Comparison of ENCODE assay signal across 22 cellular contexts in the genomic region with DNA sequence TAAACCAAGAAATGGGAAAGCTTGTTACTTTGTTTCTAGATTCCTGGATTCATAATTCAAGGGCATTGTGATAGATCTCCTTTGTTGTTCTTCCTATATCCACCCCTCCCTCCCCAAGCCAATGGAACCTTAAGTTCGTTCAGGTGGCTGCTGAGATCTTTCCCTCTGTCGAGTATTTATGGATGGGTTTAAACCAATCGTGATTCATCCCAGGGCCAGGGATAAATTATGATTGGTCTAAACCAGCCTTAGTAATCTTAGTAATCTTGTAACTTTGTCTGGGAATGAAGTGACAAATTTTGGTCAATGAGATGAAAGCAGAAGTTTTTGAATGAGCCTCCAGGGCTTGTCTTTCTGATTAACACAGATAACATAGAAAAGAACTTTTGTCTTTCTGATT.
"Had no signal": no experiment of that assay in that cellular context is flagged by ENCODE, and none has a peak within 500 bp of the region (broad histone marks: within the 10 kb centered on the region; RNA-seq: fewer than 3 reads in every experiment).

No MANE protein-coding gene starts in this region.

- H3K4me1 ChIP-seq: gastroesophageal sphincter, left ventricle myocardium inferior, neural progenitor cell, prostate gland, transverse colon, vagina had no signal

- ATAC-seq: activated CD8-positive, alpha-beta T cell treated with anti-CD3 and anti-CD28 coated beads, Interleukin-2, amount 10 ng/mL, durations not matched to agents 7 days and 5 days; activated T-cell treated with anti-CD3 and anti-CD28 coated beads, Interleukin-2, amount 50 U/mL, for 4 hours; gastroesophageal sphincter; heart left ventricle; mucosa of descending colon; naive thymus-derived CD4-positive, alpha-beta T cell; stimulated activated naive CD8-positive, alpha-beta T cell treated with anti-CD3 and anti-CD28 coated beads, Interleukin-15, Interleukin-2, amounts not matched to agents 100 U/mL and 50 U/mL, for 24 hours had no signal

- H3K36me3 ChIP-seq: ascending aorta, gastroesophageal sphincter, heart left ventricle, left ventricle myocardium inferior, neural progenitor cell, prostate gland, right atrium auricular region, transverse colon, vagina had no signal

- H3K4me2 ChIP-seq: neural progenitor cell had no signal

- H3K9ac ChIP-seq: neural progenitor cell had no signal

- H3K27ac ChIP-seq: ascending aorta, coronary artery, gastroesophageal sphincter, heart left ventricle, left ventricle myocardium inferior, neural progenitor cell, prostate gland, right atrium auricular region, transverse colon, vagina had no signal

- DNase-seq: activated B cell treated with CpG ODN at 0.5 μM for 24 hours; activated CD4-positive, alpha-beta T cell treated with anti-CD3 and anti-CD28 coated beads for 48 hours; activated CD8-positive, alpha-beta T cell treated with anti-CD3 and anti-CD28 coated beads, Interleukin-2, amount 10 ng/mL, durations not matched to agents 7 days and 5 days; activated gamma-delta T cell; activated T-cell treated with anti-CD3 and anti-CD28 coated beads, Interleukin-2, amount 50 U/mL, for 4 hours; erythroblast; heart left ventricle; kidney glomerular epithelial cell; left ventricle myocardium inferior; mucosa of descending colon; naive thymus-derived CD4-positive, alpha-beta T cell; stimulated activated CD4-positive, alpha-beta T cell treated with anti-CD3 and anti-CD28 coated beads, Interleukin-2, amount 100 ng/mL, for 24 hours; stimulated activated naive CD8-positive, alpha-beta T cell treated with anti-CD3 and anti-CD28 coated beads, Interleukin-15, Interleukin-2, amounts not matched to agents 100 U/mL and 50 U/mL, for 24 hours; substantia nigra; transverse colon had no signal

- H2AFZ ChIP-seq: neural progenitor cell had no signal

- H3K27me3 ChIP-seq: ascending aorta, gastroesophageal sphincter, neural progenitor cell, right atrium auricular region, vagina had no signal

- H3K9me3 ChIP-seq: ascending aorta, gastroesophageal sphincter, heart left ventricle, left ventricle myocardium inferior, mucosa of descending colon, prostate gland, right atrium auricular region, transverse colon, vagina had no signal

- H3K4me3 ChIP-seq: ascending aorta, coronary artery, gastroesophageal sphincter, heart left ventricle, left ventricle myocardium inferior, mucosa of descending colon, neural progenitor cell, prostate gland, right atrium auricular region, transverse colon, vagina had no signal
